ENCODE assay signal across 8 cellular contexts in the genomic region with DNA sequence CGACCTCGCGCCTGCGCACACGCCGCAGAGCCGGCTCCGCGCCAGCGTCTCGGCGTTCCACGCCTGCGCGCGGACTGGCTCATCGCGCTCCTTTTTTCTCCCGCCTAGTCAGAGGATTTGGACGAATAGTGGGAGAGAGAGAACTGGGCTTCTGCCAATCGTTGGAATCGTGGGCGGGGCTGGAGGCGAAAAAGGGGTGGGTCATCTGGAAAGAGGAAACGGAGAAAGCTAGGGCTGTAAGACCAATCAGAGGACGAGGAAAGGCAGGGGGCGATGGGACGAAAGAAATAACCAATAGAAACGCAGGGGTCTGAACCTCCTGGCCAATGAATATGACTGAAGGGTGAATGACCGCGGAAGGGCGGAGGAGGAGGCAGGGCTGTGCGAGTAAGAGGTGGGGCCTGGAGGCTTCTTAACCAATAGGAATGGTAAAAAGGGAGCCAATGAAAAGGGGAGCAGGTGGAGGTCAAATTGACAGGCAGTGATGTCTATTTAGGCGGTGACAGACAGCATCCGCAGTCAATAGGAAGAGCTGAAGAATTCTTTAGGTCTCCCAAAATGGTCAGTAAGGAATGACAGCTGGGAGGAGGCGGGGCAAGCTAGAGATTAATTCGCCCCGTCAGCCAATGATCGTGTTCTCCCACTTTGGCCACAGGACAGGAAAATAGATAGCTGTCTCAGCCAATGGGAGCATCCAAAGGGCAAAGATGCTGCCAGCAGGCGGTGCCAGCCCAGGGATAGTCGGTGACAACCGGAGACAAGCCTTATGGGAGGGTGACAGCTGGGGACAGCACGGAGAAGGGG. TPM values are rescaled to one million over a fixed set of nuclear protein-coding genes. Genes with fewer than 3 reads are reported as not detected.
DNase-seq lines count a peak whose midpoint lies in the region; ATAC-seq and TF ChIP-seq lines count a peak whose summit lies in the region.

A gene with protein sequence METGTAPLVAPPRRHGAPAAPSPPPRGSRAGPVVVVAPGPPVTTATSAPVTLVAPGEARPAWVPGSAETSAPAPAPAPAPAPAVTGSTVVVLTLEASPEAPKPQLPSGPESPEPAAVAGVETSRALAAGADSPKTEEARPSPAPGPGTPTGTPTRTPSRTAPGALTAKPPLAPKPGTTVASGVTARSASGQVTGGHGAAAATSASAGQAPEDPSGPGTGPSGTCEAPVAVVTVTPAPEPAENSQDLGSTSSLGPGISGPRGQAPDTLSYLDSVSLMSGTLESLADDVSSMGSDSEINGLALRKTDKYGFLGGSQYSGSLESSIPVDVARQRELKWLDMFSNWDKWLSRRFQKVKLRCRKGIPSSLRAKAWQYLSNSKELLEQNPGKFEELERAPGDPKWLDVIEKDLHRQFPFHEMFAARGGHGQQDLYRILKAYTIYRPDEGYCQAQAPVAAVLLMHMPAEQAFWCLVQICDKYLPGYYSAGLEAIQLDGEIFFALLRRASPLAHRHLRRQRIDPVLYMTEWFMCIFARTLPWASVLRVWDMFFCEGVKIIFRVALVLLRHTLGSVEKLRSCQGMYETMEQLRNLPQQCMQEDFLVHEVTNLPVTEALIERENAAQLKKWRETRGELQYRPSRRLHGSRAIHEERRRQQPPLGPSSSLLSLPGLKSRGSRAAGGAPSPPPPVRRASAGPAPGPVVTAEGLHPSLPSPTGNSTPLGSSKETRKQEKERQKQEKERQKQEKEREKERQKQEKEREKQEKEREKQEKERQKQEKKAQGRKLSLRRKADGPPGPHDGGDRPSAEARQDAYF (minus strand): TSS at position 51 of the 804 bp plus-strand sequence. CDS start 311 bp downstream, outside the sequence.

- intact Hi-C loops in T-helper 2 cell treated with Interferon-gamma antibody and Interleukin-4, amounts not matched to agents 100 ng/mL and 5 ng/mL, for 36 hours (cut with micrococcal nuclease): loop anchor here (1.0 to 5.0 kb wide), 10 partner anchors 8 to 552 kb away; a partner anchor contains a TSS
- intact Hi-C loops in left cardiac atrium (cut with DNase I): loop anchor here in 1 of 2 donors (5.0 kb wide), 1 partner anchor 37 kb away; a partner anchor contains a TSS
- intact Hi-C loops in posterior cingulate gyrus (cut with DNase I): no loop called here

- H3K4me3 Mint-ChIP-seq in type B pancreatic cell: peak within 1 kb of the TSS; percentile 94

- peak; percentile 70 for ATAC-seq in HG02943 (IDR thresholded peaks at IDR 0.05; ENCODE audit: low read depth, unreplicated experiment)
- ATAC-seq in left cardiac atrium: peak; percentile 89 to 95

- DNase-seq in GM13976 (ENCODE audit: low spot score) (peak; percentile 93), NCI-H187 (lab: John Stamatoyannopoulos, UW) (peak; percentile 98), left cardiac atrium (peak; percentile 98), posterior cingulate gyrus (peak; percentile 98 to 100 (median 99)), type B pancreatic cell (ENCODE audit: extremely low spot score, unreplicated experiment) (peak; percentile 97)

- peak within 1 kb of the TSS; percentile 100 for H3K27ac ChIP-seq in angular gyrus (ENCODE audit: low read depth, low read length)

- in situ Hi-C loops in GM13976 (cut with MboI; ENCODE audit: low sequenced_read_pairs, unreplicated experiment): no loop called here

- peaks cover 36% of the 10 kb centered on the region for H3K4me1 Mint-ChIP-seq in type B pancreatic cell (ENCODE audit: unreplicated experiment)

- no peaks in the 10 kb centered on the region for H3K9me3 Mint-ChIP-seq in type B pancreatic cell

- TF ChIP-seq CTCF in GM13976 (IDR thresholded peaks at IDR 0.05; ENCODE audit: borderline replicate concordance, control extremely low read depth, extremely low read depth, insufficient read depth, missing control alignments): no peak
- TF ChIP-seq CTCF in type B pancreatic cell (conservative IDR thresholded peaks at IDR 0.05): peak; percentile 43

- H3K27me3 Mint-ChIP-seq in type B pancreatic cell: no peaks in the 10 kb centered on the region

- peak within 1 kb of the TSS; percentile 84 for H3K27ac Mint-ChIP-seq in type B pancreatic cell

- H3K36me3 Mint-ChIP-seq in type B pancreatic cell: no peaks in the 10 kb centered on the region

RNA-seq across cellular contexts. Expression of the gene that starts here (rescaled TPM):
- total RNA-seq in T-helper 2 cell treated with Interferon-gamma antibody and Interleukin-4, amounts not matched to agents 100 ng/mL and 5 ng/mL, for 36 hours: 74.2 and 74.5 TPM in 2 replicates
- total RNA-seq in left cardiac atrium (10 to 100 TPM; 23.4 to 30.5 TPM), type B pancreatic cell (ENCODE audit: low replicate concordance) (46.8 and 50.0 TPM in 2 replicates)

Comparison
In these comparisons a context has a peak if more than half of its experiments do, and no peak if none do; other contexts are left out.
1. Peak in every context shown above with its lines: DNase-seq, ATAC-seq and H3K27ac ChIP-seq.